Comparison of ENCODE assay signal across 8 cellular contexts in genomic region chrX:130539721-130540321, GRCh38.
DNase-seq lines count a peak whose midpoint lies in the region; ATAC-seq and TF ChIP-seq lines count a peak whose summit lies in the region.

No MANE protein-coding gene starts in this region.

- peak; percentile 81 for TF ChIP-seq CTCF in GM13977 (IDR thresholded peaks at IDR 0.05; ENCODE audit: extremely low read depth, insufficient read depth, missing control alignments)
- TF ChIP-seq CTCF in HL-60 (IDR thresholded peaks at IDR 0.05; ENCODE audit: insufficient read depth, low read length) = peak; percentile 11
- peak; percentile 73 for TF ChIP-seq CTCF in astrocyte of the cerebellum (IDR thresholded peaks at IDR 0.05; ENCODE audit: low read depth, low read length, missing control alignments)

- H3K4me3 ChIP-seq in HL-60 (replicated peaks; ENCODE audit: insufficient read depth, low read length) (no peak overlapping the region), astrocyte of the cerebellum (ENCODE audit: low read depth, low read length) (no peak overlapping the region)

- in situ Hi-C loops in GM13977 (cut with MboI; ENCODE audit: low pct_unique_long_range_greater_than_20kb, low sequenced_read_pairs, unreplicated experiment) (no loop called here), astrocyte of the cerebellum (cut with HindIII; ENCODE audit: low sequenced_read_pairs) (no loop called here)

- H3K27ac ChIP-seq in HL-60 (replicated peaks) = no peak overlapping the region

- no peaks in the 10 kb centered on the region for H3K27me3 ChIP-seq in HL-60 (ENCODE audit: insufficient read depth, poor library complexity, severe bottlenecking)

- DNase-seq in AG08395 (ENCODE audit: low spot score) (peak; percentile 47), GM13977 (ENCODE audit: low spot score) (peak; percentile 45), HL-60 (ENCODE audit: low read depth in 1 of 2, low spot score in 1 of 2) (peak; percentile 6 to 56), RKO (ENCODE audit: low spot score) (peak; percentile 62), astrocyte of the cerebellum (ENCODE audit: low read depth) (peak; percentile 19), inferior parietal cortex (ENCODE audit: extremely low spot score) (peak; percentile 43)
- DNase-seq in stimulated activated CD4-positive, alpha-beta T cell treated with anti-CD3 and anti-CD28 coated beads, TNF-alpha, amount 100 ng/mL, for 24 hours (ENCODE audit: low read depth in 3 of 3) = peak; percentile 3 to 25 (median 6)

- ATAC-seq in HG03469 (IDR thresholded peaks at IDR 0.05; ENCODE audit: unreplicated experiment) = no peak

Comparison
In these comparisons a context has a peak if more than half of its experiments do, and no peak if none do; other contexts are left out.
1. DNase-seq: peak in every context shown above with its lines; median percentile 62 in RKO; 47 in AG08395; 45 in GM13977; 43 in inferior parietal cortex; 31 in HL-60; 19 in astrocyte of the cerebellum; 6 in stimulated activated CD4-positive, alpha-beta T cell treated with anti-CD3 and anti-CD28 coated beads, TNF-alpha, amount 100 ng/mL, for 24 hours.
2. CTCF ChIP-seq: peak in every context shown above with its lines; median percentile 81 in GM13977; 73 in astrocyte of the cerebellum; 11 in HL-60.